Comparison of ENCODE assay signal across 8 cellular contexts in genomic region chr2:5915926-5916325, GRCh38.
DNase-seq lines count a peak whose midpoint lies in the region; ATAC-seq and TF ChIP-seq lines count a peak whose summit lies in the region.

No MANE protein-coding gene starts in this region.

- no peaks in the 10 kb centered on the region for H3K4me1 ChIP-seq in mammary epithelial cell (ENCODE audit: insufficient read depth, low read length)
- H3K4me1 ChIP-seq in CD8-positive, alpha-beta T cell (ENCODE audit: insufficient read depth, low read length) = no peaks in the 10 kb centered on the region
- no peaks in the 10 kb centered on the region for H3K4me1 ChIP-seq in CD4-positive, alpha-beta memory T cell (ENCODE audit: insufficient read depth, low read length)

- H3K4me1 Mint-ChIP-seq in MCF 10A (ENCODE audit: insufficient read depth, unreplicated experiment) = peaks cover 24% of the 10 kb centered on the region
- H3K4me1 Mint-ChIP-seq in CD8-positive, alpha-beta T cell (ENCODE audit: low read depth) = no peaks in the 10 kb centered on the region
- no peaks in the 10 kb centered on the region for H3K4me1 Mint-ChIP-seq in CD4-positive, alpha-beta memory T cell

- no peaks in the 10 kb centered on the region for H4K20me1 ChIP-seq in mammary epithelial cell (ENCODE audit: insufficient read depth, low read length)

- H3K27me3 Mint-ChIP-seq in MCF 10A (ENCODE audit: insufficient read depth, unreplicated experiment) = no peaks in the 10 kb centered on the region
- H3K27me3 Mint-ChIP-seq in CD8-positive, alpha-beta T cell (ENCODE audit: low read depth) = no peaks in the 10 kb centered on the region
- no peaks in the 10 kb centered on the region for H3K27me3 Mint-ChIP-seq in CD4-positive, alpha-beta memory T cell

- BruUV-seq in MCF 10A (replicated peaks; lab: Mats Ljungman, UMichigan) = no TSS peak
- no TSS peak for BruUV-seq in mammary epithelial cell (replicated peaks; lab: Mats Ljungman, UMichigan)

- no peaks in the 10 kb centered on the region for H3K36me3 ChIP-seq in mammary epithelial cell (ENCODE audit: insufficient read depth, low read length)
- no peaks in the 10 kb centered on the region for H3K36me3 ChIP-seq in CD8-positive, alpha-beta T cell (ENCODE audit: insufficient read depth, low read length)
- no peaks in the 10 kb centered on the region for H3K36me3 ChIP-seq in CD4-positive, alpha-beta memory T cell (ENCODE audit: insufficient read depth, low read length)

- CTCF ChIA-PET in MCF 10A (lab: Yijun Ruan, JAX) = interaction anchor here (0.6 to 1.1 kb wide), 4 partner anchors 43 to 1922 kb away, joined by 3 to 5 read pairs (median 3); no protein-coding TSS in a partner anchor
- CTCF ChIA-PET in mammary epithelial cell (lab: Charles Lee; ENCODE audit: low non-redundant PET) = no interaction called here
- CTCF ChIA-PET in CD8-positive, alpha-beta T cell (lab: Charles Lee) = no interaction called here
- CTCF ChIA-PET in CD4-positive, alpha-beta memory T cell (lab: Charles Lee; ENCODE audit: partially characterized antibody) = no interaction called here

- DNase-seq in MCF 10A (ENCODE audit: unreplicated experiment) (peak; percentile 3), mammary epithelial cell (no peak), NCI-H1694 treated with DMSO at 0.1 percent for 48 hours (lab: John Stamatoyannopoulos, UW) (peak; percentile 9), dedifferentiated amniotic fluid mesenchymal stem cell (ENCODE audit: extremely low spot score) (peak; percentile 31), stromal cell of bone marrow (ENCODE audit: low read depth) (peak; percentile 16)
- DNase-seq in CD8-positive, alpha-beta T cell = no peak
- DNase-seq in CD4-positive, alpha-beta memory T cell = no peak

- TF ChIP-seq CTCF in MCF 10A (IDR thresholded peaks at IDR 0.05; ENCODE audit: unreplicated experiment) (peak; percentile 37), mammary epithelial cell (conservative IDR thresholded peaks at IDR 0.05 in 1 of 2, IDR thresholded peaks at IDR 0.05 in 1 of 2; ENCODE audit: extremely low read depth in 1 of 2, insufficient read depth in 1 of 2, low read depth in 1 of 2, low read length in 2 of 2) (peak in 1 of 2 donors; percentile 11)
- no peak for TF ChIP-seq CTCF in CD8-positive, alpha-beta T cell (IDR thresholded peaks at IDR 0.05)

- H3K27ac Mint-ChIP-seq in MCF 10A (ENCODE audit: low read depth, unreplicated experiment) = no peak overlapping the region
- no peak overlapping the region for H3K27ac Mint-ChIP-seq in CD8-positive, alpha-beta T cell
- H3K27ac Mint-ChIP-seq in CD4-positive, alpha-beta memory T cell = no peak overlapping the region

- H3K4me3 ChIP-seq in mammary epithelial cell (replicated peaks in 1 of 3; ENCODE audit: insufficient read depth in 1 of 3, low read depth in 2 of 3, low read length in 3 of 3) = no peak overlapping the region
- H3K4me3 ChIP-seq in CD8-positive, alpha-beta T cell (ENCODE audit: low read depth, low read length) = no peak overlapping the region
- H3K4me3 ChIP-seq in CD4-positive, alpha-beta memory T cell (ENCODE audit: low read length in 2 of 2) = no peak overlapping the region

- H3K9me3 ChIP-seq in mammary epithelial cell (replicated peaks; ENCODE audit: insufficient read depth, low read length) = peaks cover 8% of the 10 kb centered on the region
- H3K9me3 ChIP-seq in CD8-positive, alpha-beta T cell (ENCODE audit: low read length) = no peaks in the 10 kb centered on the region
- no peaks in the 10 kb centered on the region for H3K9me3 ChIP-seq in CD4-positive, alpha-beta memory T cell (ENCODE audit: control insufficient read depth in 1 of 2, low read length in 2 of 2)

- intact Hi-C loops in MCF 10A (cut with micrococcal nuclease) (loop anchor here (1.0 to 10.0 kb wide), 2 partner anchors 621 to 924 kb away; no protein-coding TSS in a partner anchor), mammary epithelial cell (cut with micrococcal nuclease) (no loop called here)
- intact Hi-C loops in CD8-positive, alpha-beta T cell (cut with DNase I, micrococcal nuclease) = no loop called here
- intact Hi-C loops in CD4-positive, alpha-beta memory T cell (cut with micrococcal nuclease) = no loop called here

- peaks cover 14% of the 10 kb centered on the region for H3K9me3 Mint-ChIP-seq in MCF 10A (ENCODE audit: unreplicated experiment)
- peaks cover 5% of the 10 kb centered on the region for H3K9me3 Mint-ChIP-seq in CD8-positive, alpha-beta T cell
- peaks cover 3 to 12% (median 4%) of the 10 kb centered on the region in 8 donors for H3K9me3 Mint-ChIP-seq in CD4-positive, alpha-beta memory T cell

- H3K79me2 ChIP-seq in mammary epithelial cell (ENCODE audit: insufficient read depth, low read length) = no peaks in the 10 kb centered on the region

- H3K4me3 Mint-ChIP-seq in MCF 10A (ENCODE audit: unreplicated experiment) = no peak overlapping the region
- no peak overlapping the region for H3K4me3 Mint-ChIP-seq in CD8-positive, alpha-beta T cell
- no peak overlapping the region for H3K4me3 Mint-ChIP-seq in CD4-positive, alpha-beta memory T cell

- no peak overlapping the region for H3K27ac ChIP-seq in mammary epithelial cell (ENCODE audit: insufficient read depth, low read depth, low read length)
- H3K27ac ChIP-seq in CD8-positive, alpha-beta T cell (ENCODE audit: low read depth, low read length) = no peak overlapping the region
- no peak overlapping the region for H3K27ac ChIP-seq in CD4-positive, alpha-beta memory T cell (ENCODE audit: low read depth, low read length)

- H3K9ac ChIP-seq in mammary epithelial cell (ENCODE audit: insufficient read depth, low read length) = no peak overlapping the region

- WGBS in mammary epithelial cell (ENCODE audit: low coverage, missing lambda C conversion rate) = 42% methylated on average over 4 of the region's 4 CpGs

- H3K4me2 ChIP-seq in mammary epithelial cell (ENCODE audit: insufficient read depth, low read depth, low read length) = no peak overlapping the region

- dilution Hi-C loops in mammary epithelial cell (cut with HindIII; ENCODE audit: low sequenced_read_pairs) = no loop called here

- H3K36me3 Mint-ChIP-seq in MCF 10A (ENCODE audit: insufficient read depth, unreplicated experiment) = no peaks in the 10 kb centered on the region
- no peaks in the 10 kb centered on the region for H3K36me3 Mint-ChIP-seq in CD8-positive, alpha-beta T cell
- no peaks in the 10 kb centered on the region for H3K36me3 Mint-ChIP-seq in CD4-positive, alpha-beta memory T cell

- in situ Hi-C loops in mammary epithelial cell (cut with MboI; ENCODE audit: low sequenced_read_pairs in 2 of 2) = no loop called here

- POLR2A ChIA-PET in MCF 10A (lab: Yijun Ruan, JAX) = no interaction called here
- POLR2A ChIA-PET in CD8-positive, alpha-beta T cell (lab: Charles Lee) = no interaction called here
- POLR2A ChIA-PET in CD4-positive, alpha-beta memory T cell (lab: Charles Lee; ENCODE audit: partially characterized antibody) = no interaction called here

- no peaks in the 10 kb centered on the region for H3K27me3 ChIP-seq in mammary epithelial cell (ENCODE audit: insufficient read depth, low read length)
- no peaks in the 10 kb centered on the region for H3K27me3 ChIP-seq in CD8-positive, alpha-beta T cell (ENCODE audit: insufficient read depth, low read length)
- no peaks in the 10 kb centered on the region for H3K27me3 ChIP-seq in CD4-positive, alpha-beta memory T cell (ENCODE audit: insufficient read depth, low read length)

- H2AFZ ChIP-seq in mammary epithelial cell (ENCODE audit: low read depth, low read length) = no peak overlapping the region

- ATAC-seq in HG02678 (IDR thresholded peaks at IDR 0.05; ENCODE audit: unreplicated experiment) = no peak
- ATAC-seq in CD8-positive, alpha-beta T cell = no peak

Comparison
In these comparisons a context has a peak if more than half of its experiments do, and no peak if none do; other contexts are left out.
1. DNase-seq: peak in MCF 10A (single experiment), NCI-H1694 treated with DMSO at 0.1 percent for 48 hours (single experiment), dedifferentiated amniotic fluid mesenchymal stem cell (single experiment) and stromal cell of bone marrow (single experiment); none in mammary epithelial cell (single experiment), CD8-positive, alpha-beta T cell (0 of 7) and CD4-positive, alpha-beta memory T cell (0 of 5).